19 cellular contexts compared by ENCODE assay signal in genomic region chr7:151119902-151120301, GRCh38.
"Had no signal": no experiment of that assay in that cellular context is flagged by ENCODE, and none has a peak within 500 bp of the region (broad histone marks: within the 10 kb centered on the region; RNA-seq: fewer than 3 reads in every experiment).

No MANE protein-coding gene starts in this region.

- DNase-seq: activated CD8-positive, alpha-beta memory T cell treated with anti-CD3 and anti-CD28 coated beads, Interleukin-2, amount 50 U/mL, for 4 hours; activated T-cell treated with anti-CD3 and anti-CD28 coated beads, Interleukin-2, amount 50 U/mL, for 24 hours; dermis blood vessel endothelial cell; effector memory CD4-positive, alpha-beta T cell; foreskin melanocyte; glutamatergic neuron; hippocampal formation; kidney glomerular epithelial cell; mucosa of descending colon; sigmoid colon; stimulated activated CD4-positive, alpha-beta T cell treated with anti-CD3 and anti-CD28 coated beads, Interleukin-15, amount 100 ng/mL, for 24 hours; stimulated activated naive CD4-positive, alpha-beta T cell; T-helper 9 cell; thyroid gland; upper lobe of right lung had no signal

- H3K27me3 ChIP-seq: sigmoid colon, thyroid gland, upper lobe of right lung had no signal

- H3K27ac ChIP-seq: sigmoid colon, thyroid gland, upper lobe of right lung had no signal

- ATAC-seq: activated naive CD4-positive, alpha-beta T cell treated with anti-CD3 and anti-CD28 coated beads, Interleukin-2, amount 50 U/mL, for 72 hours; activated T-helper 17 cell treated with anti-CD3 and anti-CD28 coated beads, Interleukin-2, amount 50 U/mL, for 72 hours; esophagus mucosa; mucosa of descending colon; upper lobe of right lung; WTC11 had no signal
